ENCODE assay signal across 1 cellular context in genomic region chr1:161399257-161399998, GRCh38.
A peak's percentile ranks its signal among the peaks of the same experiment; 100 is the strongest.
TF ChIP-seq lines count a peak whose summit lies in the region.

No MANE protein-coding gene starts in this region.

TF ChIP-seq in GM23338, 12 proteins besides CTCF, POLR2A, EP300 and RAD21 (continued from another document):
- TF ChIP-seq ZNF462 (CRISPR knock-in tag; IDR thresholded peaks at IDR 0.05) (no peak), ZNF114 (CRISPR knock-in tag; IDR thresholded peaks at IDR 0.05) (no peak), CREB1 (CRISPR knock-in tag; IDR thresholded peaks at IDR 0.05; ENCODE audit: low read depth) (peak; percentile 85)
